Comparison of ENCODE assay signal across 8 cellular contexts in the genomic region with DNA sequence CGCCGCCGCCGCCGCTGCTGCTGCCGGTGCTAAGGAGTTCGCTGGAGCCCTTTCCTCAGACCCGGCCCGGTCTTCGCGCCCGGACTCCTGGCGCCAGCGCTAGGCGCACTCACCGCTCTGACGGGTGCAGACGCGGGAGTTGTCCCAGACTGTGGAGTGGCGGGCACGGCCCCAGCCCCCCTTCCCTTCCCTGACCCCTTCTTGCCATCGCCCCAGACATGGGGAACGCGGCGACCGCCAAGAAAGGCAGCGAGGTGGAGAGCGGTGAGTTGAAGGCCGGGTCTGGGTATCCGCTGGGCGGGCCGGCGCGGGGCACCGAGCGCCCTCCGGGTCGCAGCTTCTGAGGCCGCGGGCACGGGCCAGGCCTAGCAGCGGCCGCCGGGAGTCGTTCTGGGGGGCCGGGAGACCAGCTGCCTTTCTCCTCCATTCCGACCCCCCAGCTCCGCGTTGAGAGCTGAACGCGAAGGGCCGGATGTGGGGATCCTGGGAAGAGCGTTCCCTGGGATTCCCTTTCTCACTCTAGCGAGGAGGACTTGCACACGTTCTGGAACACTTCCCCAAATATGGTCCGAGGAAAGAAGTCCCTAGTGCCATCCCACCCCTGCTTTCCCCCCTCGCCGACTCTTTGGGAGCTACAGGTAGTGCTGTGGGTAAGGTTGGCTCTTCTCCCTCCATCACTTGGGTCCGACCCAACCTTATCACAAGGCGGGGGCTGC.
DNase-seq lines count a peak whose midpoint lies in the region; ATAC-seq, FAIRE-seq and TF ChIP-seq lines count a peak whose summit lies in the region.

No MANE protein-coding gene starts in this region.

- H3K36me3 ChIP-seq in sigmoid colon, result no peaks in the 10 kb centered on the region

- ATAC-seq in HG02678 (IDR thresholded peaks at IDR 0.05; ENCODE audit: unreplicated experiment), result peak; percentile 40

- H3K27me3 ChIP-seq in sigmoid colon, result no peaks in the 10 kb centered on the region

- H3K9me3 ChIP-seq in iPS-18c (ENCODE audit: control insufficient read depth, insufficient read depth, low read length), result peaks cover 2% of the 10 kb centered on the region
- H3K9me3 ChIP-seq in sigmoid colon, result no peaks in the 10 kb centered on the region

- TF ChIP-seq POLR2A in GM12891 (IDR thresholded peaks at IDR 0.05; ENCODE audit: low read depth, low read length) (peak; percentile 1; the same call in 1 of the 2 replicates), sigmoid colon (IDR thresholded peaks at IDR 0.05) (no peak)

- DNase-seq in AG08395 (ENCODE audit: low spot score) (peak; percentile 19), GM12891 (ENCODE audit: insufficient read length, low spot score) (no peak), NCI-H2107 treated with DMSO at 0.1 percent for 48 hours (lab: John Stamatoyannopoulos, UW; ENCODE audit: unreplicated experiment) (peak; percentile 36), astrocyte of the cerebellum (ENCODE audit: low read depth) (no peak), sigmoid colon (peak; percentile 77), amniotic stem cell (lab: John Stamatoyannopoulos, UW) (no peak)

- peak overlapping the region; percentile 80 for H3K4me3 ChIP-seq in astrocyte of the cerebellum (ENCODE audit: low read depth, low read length)
- H3K4me3 ChIP-seq in iPS-18c (ENCODE audit: insufficient read depth, low read depth, low read length), result peak overlapping the region; percentile 92
- H3K4me3 ChIP-seq in sigmoid colon, result peak overlapping the region; percentile 76 to 97 (median 95)

- peaks cover 0 to 22% (median 17%) of the 10 kb centered on the region in 4 donors for H3K4me1 ChIP-seq in sigmoid colon

- TF ChIP-seq EP300 in sigmoid colon (IDR thresholded peaks at IDR 0.05), result no peak

- intact Hi-C loops in sigmoid colon (cut with DNase I), result loop anchor here (5.0 to 10.0 kb wide), 3 partner anchors 224 to 527 kb away; a partner anchor contains a TSS

- in situ Hi-C loops in astrocyte of the cerebellum (cut with HindIII; ENCODE audit: low sequenced_read_pairs), result no loop called here

- no peak for FAIRE-seq in GM12891 (lab: Jason Lieb, UNC)

- H3K27ac ChIP-seq in sigmoid colon, result peak overlapping the region; percentile 91 to 94 (median 93)

- TF ChIP-seq CTCF in astrocyte of the cerebellum (IDR thresholded peaks at IDR 0.05; ENCODE audit: low read depth, low read length, missing control alignments), result no peak
- no peak for TF ChIP-seq CTCF in sigmoid colon (IDR thresholded peaks at IDR 0.05)

- WGBS in sigmoid colon, 2 donors, result 1% methylated on average over 60 of the region's 60 CpGs

TF ChIP-seq in GM12891, 5 proteins besides CTCF, POLR2A, EP300 and RAD21:
- TF ChIP-seq PAX5 (IDR thresholded peaks at IDR 0.05; ENCODE audit: insufficient read depth, low read length, severe bottlenecking), result no peak

Comparison
In these comparisons a context has a peak if more than half of its experiments do, and no peak if none do; other contexts are left out.
1. DNase-seq: peak in AG08395 (single experiment), NCI-H2107 treated with DMSO at 0.1 percent for 48 hours (single experiment) and sigmoid colon (single experiment); none in GM12891 (single experiment), astrocyte of the cerebellum (single experiment) and amniotic stem cell (single experiment).
2. Peak in every context shown above with its lines, with median percentiles within 50 percentile points of each other: H3K4me3 ChIP-seq.